1 cellular context compared by ENCODE assay signal in the genomic region with DNA sequence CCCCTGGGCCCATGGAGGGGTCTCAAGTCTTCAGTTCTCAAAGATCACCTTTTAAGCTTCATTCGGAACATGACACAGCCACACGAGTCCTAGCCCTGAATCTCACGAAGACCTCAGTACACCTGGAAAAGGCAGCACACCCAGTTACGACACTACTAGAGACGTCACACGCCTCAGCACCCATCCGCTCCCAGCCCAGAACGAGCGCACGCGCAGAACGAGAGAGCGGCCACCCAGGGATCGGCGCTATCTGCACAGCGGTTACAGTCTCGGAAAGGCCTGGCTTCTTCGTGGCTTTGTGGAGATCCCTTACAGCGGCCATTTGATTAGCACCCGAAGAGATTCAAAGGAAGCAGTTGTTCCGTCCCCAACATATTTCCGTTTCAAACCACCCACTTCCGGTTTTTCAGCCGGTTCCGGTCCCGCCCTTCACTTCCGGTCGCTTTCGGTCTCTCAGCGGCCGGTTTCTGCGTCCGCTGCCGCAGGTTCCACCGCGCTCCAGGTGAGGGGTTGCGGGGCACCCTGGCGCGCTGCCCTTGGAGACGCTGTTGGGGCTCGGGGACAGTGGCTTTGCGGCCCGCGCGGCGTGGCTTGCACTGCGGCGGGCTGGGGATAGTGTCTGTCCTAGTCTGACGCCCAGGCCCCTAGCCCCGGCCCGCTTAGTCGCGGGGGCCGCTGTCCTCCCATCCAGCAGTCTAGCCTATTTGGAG.
A peak's percentile ranks its signal among the peaks of the same experiment; 100 is the strongest.
TF ChIP-seq lines count a peak whose summit lies in the region.

A gene with protein sequence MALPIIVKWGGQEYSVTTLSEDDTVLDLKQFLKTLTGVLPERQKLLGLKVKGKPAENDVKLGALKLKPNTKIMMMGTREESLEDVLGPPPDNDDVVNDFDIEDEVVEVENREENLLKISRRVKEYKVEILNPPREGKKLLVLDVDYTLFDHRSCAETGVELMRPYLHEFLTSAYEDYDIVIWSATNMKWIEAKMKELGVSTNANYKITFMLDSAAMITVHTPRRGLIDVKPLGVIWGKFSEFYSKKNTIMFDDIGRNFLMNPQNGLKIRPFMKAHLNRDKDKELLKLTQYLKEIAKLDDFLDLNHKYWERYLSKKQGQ (plus strand): TSS at position 432 of the 710 bp plus-strand sequence. CDS start 5,626 bp downstream, outside the sequence.

TF ChIP-seq in HepG2, 621 proteins besides CTCF, POLR2A, EP300 and RAD21 (continued from another document and continues in another):
- TF ChIP-seq PPARG (CRISPR knock-in tag; conservative IDR thresholded peaks at IDR 0.05): peak; percentile 38; the same call in 1 of the 2 replicates
- no peak for TF ChIP-seq ZSCAN30 (CRISPR knock-in tag; IDR thresholded peaks at IDR 0.05)
- peak; percentile 75 for TF ChIP-seq LCORL (IDR thresholded peaks at IDR 0.05)
- no peak; the same call in 1 of the 2 replicates for TF ChIP-seq LCORL (CRISPR knock-in tag; IDR thresholded peaks at IDR 0.05)
- no peak for TF ChIP-seq ZNF766 (CRISPR knock-in tag; IDR thresholded peaks at IDR 0.05; ENCODE audit: borderline replicate concordance)
- TF ChIP-seq, protein P1, sequence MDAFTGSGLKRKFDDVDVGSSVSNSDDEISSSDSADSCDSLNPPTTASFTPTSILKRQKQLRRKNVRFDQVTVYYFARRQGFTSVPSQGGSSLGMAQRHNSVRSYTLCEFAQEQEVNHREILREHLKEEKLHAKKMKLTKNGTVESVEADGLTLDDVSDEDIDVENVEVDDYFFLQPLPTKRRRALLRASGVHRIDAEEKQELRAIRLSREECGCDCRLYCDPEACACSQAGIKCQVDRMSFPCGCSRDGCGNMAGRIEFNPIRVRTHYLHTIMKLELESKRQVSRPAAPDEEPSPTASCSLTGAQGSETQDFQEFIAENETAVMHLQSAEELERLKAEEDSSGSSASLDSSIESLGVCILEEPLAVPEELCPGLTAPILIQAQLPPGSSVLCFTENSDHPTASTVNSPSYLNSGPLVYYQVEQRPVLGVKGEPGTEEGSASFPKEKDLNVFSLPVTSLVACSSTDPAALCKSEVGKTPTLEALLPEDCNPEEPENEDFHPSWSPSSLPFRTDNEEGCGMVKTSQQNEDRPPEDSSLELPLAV (CRISPR knock-in tag; conservative IDR thresholded peaks at IDR 0.05; ENCODE audit: low read depth): peak; percentile 13; the same call in 1 of the 2 replicates
- no peak for TF ChIP-seq ZFP36 (IDR thresholded peaks at IDR 0.05; ENCODE audit: borderline replicate concordance, low read depth, low read length, partially characterized antibody)
- peak; percentile 59; the same call in 1 of the 2 replicates for TF ChIP-seq ZNF33B (CRISPR knock-in tag; IDR thresholded peaks at IDR 0.05)
- TF ChIP-seq U2AF2 (IDR thresholded peaks at IDR 0.05; ENCODE audit: low read depth, low read length): no peak
- peak; percentile 74; the same call in 1 of the 2 replicates for TF ChIP-seq ZNF619 (CRISPR knock-in tag; IDR thresholded peaks at IDR 0.05)
- TF ChIP-seq KLF11 (CRISPR knock-in tag; IDR thresholded peaks at IDR 0.05): no peak
- TF ChIP-seq PRPF4 (IDR thresholded peaks at IDR 0.05; ENCODE audit: low read depth, low read length, poor library complexity, severe bottlenecking): no peak
- no peak for TF ChIP-seq JUNB (CRISPR knock-in tag; IDR thresholded peaks at IDR 0.05; ENCODE audit: borderline replicate concordance)
- TF ChIP-seq MTF2 (CRISPR knock-in tag; IDR thresholded peaks at IDR 0.05; ENCODE audit: borderline replicate concordance): no peak; the same call in 1 of the 2 replicates
- TF ChIP-seq, protein P2, sequence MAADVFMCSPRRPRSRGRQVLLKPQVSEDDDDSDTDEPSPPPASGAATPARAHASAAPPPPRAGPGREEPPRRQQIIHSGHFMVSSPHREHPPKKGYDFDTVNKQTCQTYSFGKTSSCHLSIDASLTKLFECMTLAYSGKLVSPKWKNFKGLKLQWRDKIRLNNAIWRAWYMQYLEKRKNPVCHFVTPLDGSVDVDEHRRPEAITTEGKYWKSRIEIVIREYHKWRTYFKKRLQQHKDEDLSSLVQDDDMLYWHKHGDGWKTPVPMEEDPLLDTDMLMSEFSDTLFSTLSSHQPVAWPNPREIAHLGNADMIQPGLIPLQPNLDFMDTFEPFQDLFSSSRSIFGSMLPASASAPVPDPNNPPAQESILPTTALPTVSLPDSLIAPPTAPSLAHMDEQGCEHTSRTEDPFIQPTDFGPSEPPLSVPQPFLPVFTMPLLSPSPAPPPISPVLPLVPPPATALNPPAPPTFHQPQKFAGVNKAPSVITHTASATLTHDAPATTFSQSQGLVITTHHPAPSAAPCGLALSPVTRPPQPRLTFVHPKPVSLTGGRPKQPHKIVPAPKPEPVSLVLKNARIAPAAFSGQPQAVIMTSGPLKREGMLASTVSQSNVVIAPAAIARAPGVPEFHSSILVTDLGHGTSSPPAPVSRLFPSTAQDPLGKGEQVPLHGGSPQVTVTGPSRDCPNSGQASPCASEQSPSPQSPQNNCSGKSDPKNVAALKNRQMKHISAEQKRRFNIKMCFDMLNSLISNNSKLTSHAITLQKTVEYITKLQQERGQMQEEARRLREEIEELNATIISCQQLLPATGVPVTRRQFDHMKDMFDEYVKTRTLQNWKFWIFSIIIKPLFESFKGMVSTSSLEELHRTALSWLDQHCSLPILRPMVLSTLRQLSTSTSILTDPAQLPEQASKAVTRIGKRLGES (CRISPR knock-in tag; IDR thresholded peaks at IDR 0.05; ENCODE audit: borderline replicate concordance): no peak
- TF ChIP-seq SOX5 (CRISPR knock-in tag; IDR thresholded peaks at IDR 0.05; ENCODE audit: borderline replicate concordance): 0 out of 2 replicates have a peak, but pooled peaks have one; percentile 11
- TF ChIP-seq ZNF703 (CRISPR knock-in tag; IDR thresholded peaks at IDR 0.05; ENCODE audit: borderline replicate concordance): no peak; the same call in 1 of the 2 replicates
- peak; percentile 90 for TF ChIP-seq PHF20 (CRISPR knock-in tag; IDR thresholded peaks at IDR 0.05)
- TF ChIP-seq DNMT3B (CRISPR knock-in tag; conservative IDR thresholded peaks at IDR 0.05): no peak
- peak; percentile 80; the same call in 1 of the 2 replicates for TF ChIP-seq ATF1 (CRISPR knock-in tag; IDR thresholded peaks at IDR 0.05)
- TF ChIP-seq, protein P3, sequence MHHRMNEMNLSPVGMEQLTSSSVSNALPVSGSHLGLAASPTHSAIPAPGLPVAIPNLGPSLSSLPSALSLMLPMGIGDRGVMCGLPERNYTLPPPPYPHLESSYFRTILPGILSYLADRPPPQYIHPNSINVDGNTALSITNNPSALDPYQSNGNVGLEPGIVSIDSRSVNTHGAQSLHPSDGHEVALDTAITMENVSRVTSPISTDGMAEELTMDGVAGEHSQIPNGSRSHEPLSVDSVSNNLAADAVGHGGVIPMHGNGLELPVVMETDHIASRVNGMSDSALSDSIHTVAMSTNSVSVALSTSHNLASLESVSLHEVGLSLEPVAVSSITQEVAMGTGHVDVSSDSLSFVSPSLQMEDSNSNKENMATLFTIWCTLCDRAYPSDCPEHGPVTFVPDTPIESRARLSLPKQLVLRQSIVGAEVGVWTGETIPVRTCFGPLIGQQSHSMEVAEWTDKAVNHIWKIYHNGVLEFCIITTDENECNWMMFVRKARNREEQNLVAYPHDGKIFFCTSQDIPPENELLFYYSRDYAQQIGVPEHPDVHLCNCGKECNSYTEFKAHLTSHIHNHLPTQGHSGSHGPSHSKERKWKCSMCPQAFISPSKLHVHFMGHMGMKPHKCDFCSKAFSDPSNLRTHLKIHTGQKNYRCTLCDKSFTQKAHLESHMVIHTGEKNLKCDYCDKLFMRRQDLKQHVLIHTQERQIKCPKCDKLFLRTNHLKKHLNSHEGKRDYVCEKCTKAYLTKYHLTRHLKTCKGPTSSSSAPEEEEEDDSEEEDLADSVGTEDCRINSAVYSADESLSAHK (CRISPR knock-in tag; IDR thresholded peaks at IDR 0.05; ENCODE audit: borderline replicate concordance): no peak
- peak; percentile 86 for TF ChIP-seq KDM5B (CRISPR knock-in tag; IDR thresholded peaks at IDR 0.05; ENCODE audit: borderline replicate concordance)
- 0 out of 2 replicates have a peak, but pooled peaks have one; percentile 44 for TF ChIP-seq FLYWCH1 (CRISPR knock-in tag; IDR thresholded peaks at IDR 0.05)
- no peak for TF ChIP-seq CHD2 (IDR thresholded peaks at IDR 0.05; ENCODE audit: low read depth, low read length)
- TF ChIP-seq ZNF550 (CRISPR knock-in tag; IDR thresholded peaks at IDR 0.05; ENCODE audit: borderline replicate concordance): no peak
- TF ChIP-seq, protein P4, sequence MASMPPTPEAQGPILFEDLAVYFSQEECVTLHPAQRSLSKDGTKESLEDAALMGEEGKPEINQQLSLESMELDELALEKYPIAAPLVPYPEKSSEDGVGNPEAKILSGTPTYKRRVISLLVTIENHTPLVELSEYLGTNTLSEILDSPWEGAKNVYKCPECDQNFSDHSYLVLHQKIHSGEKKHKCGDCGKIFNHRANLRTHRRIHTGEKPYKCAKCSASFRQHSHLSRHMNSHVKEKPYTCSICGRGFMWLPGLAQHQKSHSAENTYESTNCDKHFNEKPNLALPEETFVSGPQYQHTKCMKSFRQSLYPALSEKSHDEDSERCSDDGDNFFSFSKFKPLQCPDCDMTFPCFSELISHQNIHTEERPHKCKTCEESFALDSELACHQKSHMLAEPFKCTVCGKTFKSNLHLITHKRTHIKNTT (CRISPR knock-in tag; IDR thresholded peaks at IDR 0.05): no peak
- peak; percentile 74; the same call in 1 of the 2 replicates for TF ChIP-seq ZNF253 (CRISPR knock-in tag; IDR thresholded peaks at IDR 0.05; ENCODE audit: borderline replicate concordance)
- TF ChIP-seq ZNF724P (CRISPR knock-in tag; IDR thresholded peaks at IDR 0.05; ENCODE audit: borderline replicate concordance): peak; percentile 36; the same call in 1 of the 2 replicates
- TF ChIP-seq NAIF1 (CRISPR knock-in tag; IDR thresholded peaks at IDR 0.05; ENCODE audit: borderline replicate concordance): no peak
- peak; percentile 43; the same call in 1 of the 2 replicates for TF ChIP-seq CCDC6 (CRISPR knock-in tag; IDR thresholded peaks at IDR 0.05)
- TF ChIP-seq, protein P5, sequence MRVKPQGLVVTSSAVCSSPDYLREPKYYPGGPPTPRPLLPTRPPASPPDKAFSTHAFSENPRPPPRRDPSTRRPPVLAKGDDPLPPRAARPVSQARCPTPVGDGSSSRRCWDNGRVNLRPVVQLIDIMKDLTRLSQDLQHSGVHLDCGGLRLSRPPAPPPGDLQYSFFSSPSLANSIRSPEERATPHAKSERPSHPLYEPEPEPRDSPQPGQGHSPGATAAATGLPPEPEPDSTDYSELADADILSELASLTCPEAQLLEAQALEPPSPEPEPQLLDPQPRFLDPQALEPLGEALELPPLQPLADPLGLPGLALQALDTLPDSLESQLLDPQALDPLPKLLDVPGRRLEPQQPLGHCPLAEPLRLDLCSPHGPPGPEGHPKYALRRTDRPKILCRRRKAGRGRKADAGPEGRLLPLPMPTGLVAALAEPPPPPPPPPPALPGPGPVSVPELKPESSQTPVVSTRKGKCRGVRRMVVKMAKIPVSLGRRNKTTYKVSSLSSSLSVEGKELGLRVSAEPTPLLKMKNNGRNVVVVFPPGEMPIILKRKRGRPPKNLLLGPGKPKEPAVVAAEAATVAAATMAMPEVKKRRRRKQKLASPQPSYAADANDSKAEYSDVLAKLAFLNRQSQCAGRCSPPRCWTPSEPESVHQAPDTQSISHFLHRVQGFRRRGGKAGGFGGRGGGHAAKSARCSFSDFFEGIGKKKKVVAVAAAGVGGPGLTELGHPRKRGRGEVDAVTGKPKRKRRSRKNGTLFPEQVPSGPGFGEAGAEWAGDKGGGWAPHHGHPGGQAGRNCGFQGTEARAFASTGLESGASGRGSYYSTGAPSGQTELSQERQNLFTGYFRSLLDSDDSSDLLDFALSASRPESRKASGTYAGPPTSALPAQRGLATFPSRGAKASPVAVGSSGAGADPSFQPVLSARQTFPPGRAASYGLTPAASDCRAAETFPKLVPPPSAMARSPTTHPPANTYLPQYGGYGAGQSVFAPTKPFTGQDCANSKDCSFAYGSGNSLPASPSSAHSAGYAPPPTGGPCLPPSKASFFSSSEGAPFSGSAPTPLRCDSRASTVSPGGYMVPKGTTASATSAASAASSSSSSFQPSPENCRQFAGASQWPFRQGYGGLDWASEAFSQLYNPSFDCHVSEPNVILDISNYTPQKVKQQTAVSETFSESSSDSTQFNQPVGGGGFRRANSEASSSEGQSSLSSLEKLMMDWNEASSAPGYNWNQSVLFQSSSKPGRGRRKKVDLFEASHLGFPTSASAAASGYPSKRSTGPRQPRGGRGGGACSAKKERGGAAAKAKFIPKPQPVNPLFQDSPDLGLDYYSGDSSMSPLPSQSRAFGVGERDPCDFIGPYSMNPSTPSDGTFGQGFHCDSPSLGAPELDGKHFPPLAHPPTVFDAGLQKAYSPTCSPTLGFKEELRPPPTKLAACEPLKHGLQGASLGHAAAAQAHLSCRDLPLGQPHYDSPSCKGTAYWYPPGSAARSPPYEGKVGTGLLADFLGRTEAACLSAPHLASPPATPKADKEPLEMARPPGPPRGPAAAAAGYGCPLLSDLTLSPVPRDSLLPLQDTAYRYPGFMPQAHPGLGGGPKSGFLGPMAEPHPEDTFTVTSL (CRISPR knock-in tag; IDR thresholded peaks at IDR 0.05; ENCODE audit: borderline replicate concordance): no peak
- TF ChIP-seq HNF4G (IDR thresholded peaks at IDR 0.05; ENCODE audit: borderline replicate concordance, low read depth, low read length): no peak
- TF ChIP-seq HNF4G (CRISPR knock-in tag; IDR thresholded peaks at IDR 0.05; ENCODE audit: borderline replicate concordance, low read depth): peak; percentile 37; the same call in 1 of the 2 replicates
- TF ChIP-seq ZNF7 (CRISPR knock-in tag; IDR thresholded peaks at IDR 0.05): no peak
- no peak for TF ChIP-seq TARDBP (CRISPR knock-in tag; IDR thresholded peaks at IDR 0.05)
- TF ChIP-seq MEIS1 (CRISPR knock-in tag; IDR thresholded peaks at IDR 0.05; ENCODE audit: borderline replicate concordance): no peak
- TF ChIP-seq GABPA (IDR thresholded peaks at IDR 0.05; ENCODE audit: low read depth, low read length): peak; percentile 89
- TF ChIP-seq GABPA (CRISPR knock-in tag; IDR thresholded peaks at IDR 0.05; ENCODE audit: low read depth): peak; percentile 98
- TF ChIP-seq ZNF451 (CRISPR knock-in tag; IDR thresholded peaks at IDR 0.05): peak; percentile 59; the same call in 1 of the 2 replicates
- TF ChIP-seq, protein P6, sequence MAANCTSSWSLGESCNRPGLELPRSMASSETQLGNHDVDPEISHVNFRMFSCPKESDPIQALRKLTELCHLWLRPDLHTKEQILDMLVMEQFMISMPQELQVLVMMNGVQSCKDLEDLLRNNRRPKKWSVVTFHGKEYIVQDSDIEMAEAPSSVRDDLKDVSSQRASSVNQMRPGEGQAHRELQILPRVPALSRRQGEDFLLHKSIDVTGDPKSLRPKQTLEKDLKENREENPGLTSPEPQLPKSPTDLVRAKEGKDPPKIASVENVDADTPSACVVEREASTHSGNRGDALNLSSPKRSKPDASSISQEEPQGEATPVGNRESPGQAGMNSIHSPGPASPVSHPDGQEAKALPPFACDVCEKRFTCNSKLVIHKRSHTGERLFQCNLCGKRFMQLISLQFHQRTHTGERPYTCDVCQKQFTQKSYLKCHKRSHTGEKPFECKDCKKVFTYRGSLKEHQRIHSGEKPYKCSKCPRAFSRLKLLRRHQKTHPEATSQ (CRISPR knock-in tag; IDR thresholded peaks at IDR 0.05; ENCODE audit: borderline replicate concordance): peak; percentile 23; the same call in 1 of the 2 replicates
- TF ChIP-seq, protein P7, sequence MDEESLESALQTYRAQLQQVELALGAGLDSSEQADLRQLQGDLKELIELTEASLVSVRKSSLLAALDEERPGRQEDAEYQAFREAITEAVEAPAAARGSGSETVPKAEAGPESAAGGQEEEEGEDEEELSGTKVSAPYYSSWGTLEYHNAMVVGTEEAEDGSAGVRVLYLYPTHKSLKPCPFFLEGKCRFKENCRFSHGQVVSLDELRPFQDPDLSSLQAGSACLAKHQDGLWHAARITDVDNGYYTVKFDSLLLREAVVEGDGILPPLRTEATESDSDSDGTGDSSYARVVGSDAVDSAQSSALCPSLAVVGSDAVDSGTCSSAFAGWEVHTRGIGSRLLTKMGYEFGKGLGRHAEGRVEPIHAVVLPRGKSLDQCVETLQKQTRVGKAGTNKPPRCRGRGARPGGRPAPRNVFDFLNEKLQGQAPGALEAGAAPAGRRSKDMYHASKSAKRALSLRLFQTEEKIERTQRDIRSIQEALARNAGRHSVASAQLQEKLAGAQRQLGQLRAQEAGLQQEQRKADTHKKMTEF (CRISPR knock-in tag; IDR thresholded peaks at IDR 0.05): peak; percentile 75; the same call in 1 of the 2 replicates
